10 cellular contexts compared by ENCODE assay signal in the genomic region with DNA sequence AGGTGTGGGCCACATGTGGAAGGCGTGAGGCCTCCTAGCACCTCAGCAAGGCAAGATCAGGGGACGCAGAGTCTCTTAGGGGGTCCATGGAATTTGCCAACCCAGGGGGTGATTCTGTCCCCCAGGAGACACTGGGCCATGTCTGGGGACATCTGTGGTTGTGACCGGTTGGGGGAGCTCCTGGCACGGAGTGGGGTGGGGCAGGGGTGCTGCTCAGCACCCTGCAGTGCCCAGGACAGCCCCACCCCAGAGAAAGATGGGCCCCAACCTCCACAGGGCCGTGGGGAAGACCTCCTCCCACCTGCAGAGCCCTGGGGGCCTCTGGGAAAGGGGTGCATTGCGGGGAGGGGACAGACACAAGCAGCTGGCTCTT. TPM values are rescaled to one million over a fixed set of nuclear protein-coding genes. Genes with fewer than 3 reads are reported as not detected.
DNase-seq lines count a peak whose midpoint lies in the region; ATAC-seq, FAIRE-seq and TF ChIP-seq lines count a peak whose summit lies in the region.
"Had no signal": no experiment of that assay in that cellular context is flagged by ENCODE, and none has a peak within 500 bp of the region (broad histone marks: within the 10 kb centered on the region; RNA-seq: fewer than 3 reads in every experiment).

No MANE protein-coding gene starts in this region.

- no peak overlapping the region for H3K9ac ChIP-seq in HepG2 (ENCODE audit: insufficient read depth, low read depth, low read length)

- H3K4me2 ChIP-seq in HepG2 (ENCODE audit: low read depth, low read length): no peak overlapping the region

- H3K9me3 Mint-ChIP-seq in activated T-helper 1 cell treated with anti-CD3 and anti-CD28 coated beads, Interleukin-12 subunit alpha, Interleukin-12 subunit beta, Interleukin-2, Interleukin-4 antibody, amounts not matched to agents 30 ng/mL and 10 ng/mL and 1 ng/mL, durations not matched to agents 14 hours and 24 hours and 36 hours: no peaks in the 10 kb centered on the region

- WGBS in HepG2 (ENCODE audit: low lambda C conversion rate): 100% methylated on average over 2 of the region's 6 CpGs

- no peak for DNase-seq in activated T-helper 1 cell treated with anti-CD3 and anti-CD28 coated beads, Interleukin-12 subunit alpha, Interleukin-12 subunit beta, Interleukin-2, Interleukin-4 antibody, amounts not matched to agents 30 ng/mL and 10 ng/mL and 1 ng/mL, durations not matched to agents 14 hours and 24 hours and 36 hours (ENCODE audit: low spot score)
- DNase-seq in HepG2 (ENCODE audit: low spot score) (no peak), DMS 273 (lab: John Stamatoyannopoulos, UW; ENCODE audit: unreplicated experiment) (no peak), NCI-H226 (no peak), middle frontal gyrus (ENCODE audit: extremely low spot score, low spot score) (no peak)
- DNase-seq: activated T-cell treated with anti-CD3 and anti-CD28 coated beads for 4 hours, cerebellar nuclear complex, NCI-H2171 treated with DMSO at 0.1 percent for 48 hours had no signal

- peak; percentile 13 for TF ChIP-seq POLR2A in GM19193 (IDR thresholded peaks at IDR 0.05; ENCODE audit: extremely low read depth, insufficient read depth, insufficient read length)
- no peak; a peak in 1 of 4 replicates for TF ChIP-seq POLR2A in HepG2 (IDR thresholded peaks at IDR 0.05; ENCODE audit: insufficient read depth in 1 of 2, low read depth in 2 of 2, low read length in 2 of 2)

- peaks cover 47% of the 10 kb centered on the region for H4K20me1 ChIP-seq in HepG2 (ENCODE audit: insufficient read depth, low read length)

- TF ChIP-seq RAD21 in HepG2 (CRISPR knock-in tag; IDR thresholded peaks at IDR 0.05): no peak

- no peaks in the 10 kb centered on the region for H3K36me3 Mint-ChIP-seq in activated T-helper 1 cell treated with anti-CD3 and anti-CD28 coated beads, Interleukin-12 subunit alpha, Interleukin-12 subunit beta, Interleukin-2, Interleukin-4 antibody, amounts not matched to agents 30 ng/mL and 10 ng/mL and 1 ng/mL, durations not matched to agents 14 hours and 24 hours and 36 hours (ENCODE audit: low read depth)

- peak overlapping the region; percentile 34 for H3K27ac Mint-ChIP-seq in activated T-helper 1 cell treated with anti-CD3 and anti-CD28 coated beads, Interleukin-12 subunit alpha, Interleukin-12 subunit beta, Interleukin-2, Interleukin-4 antibody, amounts not matched to agents 30 ng/mL and 10 ng/mL and 1 ng/mL, durations not matched to agents 14 hours and 24 hours and 36 hours

- H3K27ac ChIP-seq in HepG2 (ENCODE audit: extremely low read length, insufficient read depth, low read length) (no peak overlapping the region), temporal lobe (ENCODE audit: low read depth, low read length) (peak overlapping the region; percentile 88)

- POLR2A ChIA-PET in HepG2 (lab: Yijun Ruan, JAX): interaction anchor here (1.0 to 1.8 kb wide), 3 partner anchors 10 to 15 kb away, joined by 4 to 9 read pairs (median 7); no protein-coding TSS in a partner anchor

- no peak for ATAC-seq in HepG2

- no peak for TF ChIP-seq CTCF in HepG2 (CRISPR knock-in tag; IDR thresholded peaks at IDR 0.05)

- peaks cover 34% of the 10 kb centered on the region for H3K79me2 ChIP-seq in HepG2 (ENCODE audit: insufficient read depth, low read length)

- in situ Hi-C loops in HepG2 (cut with HindIII; ENCODE audit: extremely low pct_ligation_motif_present, low pct_unique_long_range_greater_than_20kb): no loop called here

- peaks cover 41% of the 10 kb centered on the region for H3K4me1 ChIP-seq in HepG2 (ENCODE audit: insufficient read depth, low read length)

- CTCF ChIA-PET in HepG2 (lab: Yijun Ruan, JAX; ENCODE audit: low intra/inter-chr PET ratio, low total read pairs): no interaction called here

- no peaks in the 10 kb centered on the region for H3K27me3 ChIP-seq in HepG2 (ENCODE audit: control insufficient read depth in 1 of 2, insufficient read depth in 2 of 2, low read length in 2 of 2)

- peaks cover 11 to 32% of the 10 kb centered on the region in 2 experiments for H3K36me3 ChIP-seq in HepG2 (replicated peaks in 1 of 2; ENCODE audit: control insufficient read depth in 1 of 2, insufficient read depth in 2 of 2, low read length in 2 of 2)

- TF ChIP-seq EP300 in HepG2 (IDR thresholded peaks at IDR 0.05; ENCODE audit: low read depth in 2 of 2, low read length in 2 of 2) (no peak), HepG2 (CRISPR knock-in tag; IDR thresholded peaks at IDR 0.05; ENCODE audit: borderline replicate concordance) (no peak)

- intact Hi-C loops in activated T-helper 1 cell treated with anti-CD3 and anti-CD28 coated beads, Interleukin-12 subunit alpha, Interleukin-12 subunit beta, Interleukin-2, Interleukin-4 antibody, amounts not matched to agents 30 ng/mL and 10 ng/mL and 1 ng/mL, durations not matched to agents 14 hours and 24 hours and 36 hours (cut with micrococcal nuclease): no loop called here
- intact Hi-C loops in HepG2 (cut with micrococcal nuclease; ENCODE audit: unreplicated experiment): no loop called here

- H3K9me3 ChIP-seq in HepG2 (ENCODE audit: low read length): no peaks in the 10 kb centered on the region

- H3K4me1 Mint-ChIP-seq in activated T-helper 1 cell treated with anti-CD3 and anti-CD28 coated beads, Interleukin-12 subunit alpha, Interleukin-12 subunit beta, Interleukin-2, Interleukin-4 antibody, amounts not matched to agents 30 ng/mL and 10 ng/mL and 1 ng/mL, durations not matched to agents 14 hours and 24 hours and 36 hours (ENCODE audit: low read depth): peaks cover 15% of the 10 kb centered on the region

- no TSS peak for BruUV-seq in HepG2 (replicated peaks; lab: Mats Ljungman, UMichigan)

- no peak overlapping the region for H3K4me3 ChIP-seq in HepG2 (replicated peaks in 1 of 3; ENCODE audit: insufficient read depth in 1 of 3, low read depth in 2 of 3, low read length in 3 of 3)

- no peak overlapping the region for H2AFZ ChIP-seq in HepG2 (ENCODE audit: low read length)

- H3K27me3 Mint-ChIP-seq in activated T-helper 1 cell treated with anti-CD3 and anti-CD28 coated beads, Interleukin-12 subunit alpha, Interleukin-12 subunit beta, Interleukin-2, Interleukin-4 antibody, amounts not matched to agents 30 ng/mL and 10 ng/mL and 1 ng/mL, durations not matched to agents 14 hours and 24 hours and 36 hours (ENCODE audit: insufficient read depth): no peaks in the 10 kb centered on the region

- H3K4me3 Mint-ChIP-seq in activated T-helper 1 cell treated with anti-CD3 and anti-CD28 coated beads, Interleukin-12 subunit alpha, Interleukin-12 subunit beta, Interleukin-2, Interleukin-4 antibody, amounts not matched to agents 30 ng/mL and 10 ng/mL and 1 ng/mL, durations not matched to agents 14 hours and 24 hours and 36 hours: no peak overlapping the region

- FAIRE-seq in HepG2 (lab: Jason Lieb, UNC): no peak

RNA-seq across cellular contexts. Expression of gene MKNK2, which starts 4.0 kb away (rescaled TPM):
- 150 and 166 TPM in 2 replicates for total RNA-seq in activated T-helper 1 cell treated with anti-CD3 and anti-CD28 coated beads, Interleukin-12 subunit alpha, Interleukin-12 subunit beta, Interleukin-2, Interleukin-4 antibody, amounts not matched to agents 30 ng/mL and 10 ng/mL and 1 ng/mL, durations not matched to agents 14 hours and 24 hours and 36 hours
- total RNA-seq in HepG2 (2016; rRNA removed; fragmentation: Illumina TruSeq; extraction: Trizol) (35.5 and 44.9 TPM in 2 replicates), temporal lobe (13.0 TPM)
- 52.3 and 57.0 TPM in 2 replicates for total RNA-seq in HepG2 (2016; cell fraction: cytosol; rRNA removed; fragmentation: Illumina TruSeq; extraction: Trizol; ENCODE audit: low read depth)
- 30.7 and 45.2 TPM in 2 replicates for total RNA-seq in HepG2 (2016; cell fraction: insoluble cytoplasmic fraction; rRNA removed; fragmentation: Illumina TruSeq; extraction: Trizol)
- total RNA-seq in HepG2 (2016; cell fraction: membrane; rRNA removed; fragmentation: Illumina TruSeq; extraction: Trizol): 90.7 and 98.8 TPM in 2 replicates
- total RNA-seq in HepG2 (2016; cell fraction: nucleus; rRNA removed; fragmentation: Illumina TruSeq; extraction: Trizol): 29.7 and 31.4 TPM in 2 replicates
- polyA plus RNA-seq in HepG2 (2011; rRNA removed): 112 and 129 TPM in 2 replicates
- polyA plus RNA-seq in HepG2 (2011; cell fraction: cytosol; rRNA removed): 75.6 and 125 TPM in 2 replicates
- polyA plus RNA-seq in HepG2 (2011; cell fraction: nucleus; rRNA removed): 253 and 307 TPM in 2 replicates
- 68.1 and 73.6 TPM in 2 replicates for polyA plus RNA-seq in HepG2 (2012)
- 65.6 and 66.5 TPM in 2 replicates for polyA plus RNA-seq in HepG2 (2016; cell fraction: cytosol; fragmentation: Illumina TruSeq; extraction: Trizol; ENCODE audit: low read depth)
- 34.0 and 45.2 TPM in 2 replicates for polyA plus RNA-seq in HepG2 (2016; cell fraction: insoluble cytoplasmic fraction; fragmentation: Illumina TruSeq; extraction: Trizol; ENCODE audit: low read depth)
- 77.4 and 85.7 TPM in 2 replicates for polyA plus RNA-seq in HepG2 (2016; cell fraction: membrane; fragmentation: Illumina TruSeq; extraction: Trizol; ENCODE audit: low read depth)
- polyA plus RNA-seq in HepG2 (2016; cell fraction: nucleus; fragmentation: Illumina TruSeq; extraction: Trizol; ENCODE audit: insufficient read depth, low read depth): 73.2 and 74.3 TPM in 2 replicates
- 79.7 and 204 TPM in 2 replicates for polyA minus RNA-seq in HepG2 (2011; rRNA and poly(A)+ RNA removed; ENCODE audit: low replicate concordance)
- 99.9 and 101 TPM in 2 replicates for polyA minus RNA-seq in HepG2 (2011; cell fraction: cytosol; rRNA and poly(A)+ RNA removed)
- polyA minus RNA-seq in HepG2 (2011; cell fraction: nucleus; rRNA and poly(A)+ RNA removed): 40.2 and 51.7 TPM in 2 replicates

RNA-seq across cellular contexts. Expression of gene BTBD2, which starts 31.5 kb away (rescaled TPM):
- total RNA-seq in activated T-helper 1 cell treated with anti-CD3 and anti-CD28 coated beads, Interleukin-12 subunit alpha, Interleukin-12 subunit beta, Interleukin-2, Interleukin-4 antibody, amounts not matched to agents 30 ng/mL and 10 ng/mL and 1 ng/mL, durations not matched to agents 14 hours and 24 hours and 36 hours: 27.5 and 27.7 TPM in 2 replicates
- 28.1 and 30.9 TPM in 2 replicates for total RNA-seq in HepG2 (2016; rRNA removed; fragmentation: Illumina TruSeq; extraction: Trizol)
- total RNA-seq in HepG2 (2016; cell fraction: cytosol; rRNA removed; fragmentation: Illumina TruSeq; extraction: Trizol; ENCODE audit: low read depth): 33.3 and 38.0 TPM in 2 replicates
- 26.7 and 27.1 TPM in 2 replicates for total RNA-seq in HepG2 (2016; cell fraction: insoluble cytoplasmic fraction; rRNA removed; fragmentation: Illumina TruSeq; extraction: Trizol)
- 73.7 and 74.9 TPM in 2 replicates for total RNA-seq in HepG2 (2016; cell fraction: membrane; rRNA removed; fragmentation: Illumina TruSeq; extraction: Trizol)
- total RNA-seq in HepG2 (2016; cell fraction: nucleus; rRNA removed; fragmentation: Illumina TruSeq; extraction: Trizol): 18.7 and 18.8 TPM in 2 replicates
- 45.3 and 45.6 TPM in 2 replicates for polyA plus RNA-seq in HepG2 (2011; rRNA removed)
- polyA plus RNA-seq in HepG2 (2011; cell fraction: cytosol; rRNA removed): 23.9 and 43.2 TPM in 2 replicates
- 43.1 and 48.6 TPM in 2 replicates for polyA plus RNA-seq in HepG2 (2011; cell fraction: nucleus; rRNA removed)
- polyA plus RNA-seq in HepG2 (2012): 46.5 and 49.0 TPM in 2 replicates
- polyA plus RNA-seq in HepG2 (2016; cell fraction: cytosol; fragmentation: Illumina TruSeq; extraction: Trizol; ENCODE audit: low read depth): 74.0 and 79.4 TPM in 2 replicates
- polyA plus RNA-seq in HepG2 (2016; cell fraction: insoluble cytoplasmic fraction; fragmentation: Illumina TruSeq; extraction: Trizol; ENCODE audit: low read depth): 39.4 and 51.6 TPM in 2 replicates
- polyA plus RNA-seq in HepG2 (2016; cell fraction: membrane; fragmentation: Illumina TruSeq; extraction: Trizol; ENCODE audit: low read depth): 106 and 123 TPM in 2 replicates
- 43.6 and 45.5 TPM in 2 replicates for polyA plus RNA-seq in HepG2 (2016; cell fraction: nucleus; fragmentation: Illumina TruSeq; extraction: Trizol; ENCODE audit: insufficient read depth, low read depth)
- 32.8 and 55.6 TPM in 2 replicates for polyA minus RNA-seq in HepG2 (2011; rRNA and poly(A)+ RNA removed; ENCODE audit: low replicate concordance)
- polyA minus RNA-seq in HepG2 (2011; cell fraction: cytosol; rRNA and poly(A)+ RNA removed): 39.1 and 43.2 TPM in 2 replicates
- polyA minus RNA-seq in HepG2 (2011; cell fraction: nucleus; rRNA and poly(A)+ RNA removed): 10.3 and 12.1 TPM in 2 replicates
- total RNA-seq in temporal lobe: 56.5 TPM

RNA-seq across cellular contexts. Expression of gene MOB3A, which starts 49.1 kb away (rescaled TPM):
- total RNA-seq in activated T-helper 1 cell treated with anti-CD3 and anti-CD28 coated beads, Interleukin-12 subunit alpha, Interleukin-12 subunit beta, Interleukin-2, Interleukin-4 antibody, amounts not matched to agents 30 ng/mL and 10 ng/mL and 1 ng/mL, durations not matched to agents 14 hours and 24 hours and 36 hours: 161 and 167 TPM in 2 replicates
- total RNA-seq in HepG2 (2016; rRNA removed; fragmentation: Illumina TruSeq; extraction: Trizol) (3.5 and 4.3 TPM in 2 replicates), temporal lobe (13.0 TPM)
- total RNA-seq in HepG2 (2016; cell fraction: cytosol; rRNA removed; fragmentation: Illumina TruSeq; extraction: Trizol; ENCODE audit: low read depth): 2.2 and 2.7 TPM in 2 replicates
- total RNA-seq in HepG2 (2016; cell fraction: insoluble cytoplasmic fraction; rRNA removed; fragmentation: Illumina TruSeq; extraction: Trizol): 3.5 and 4.0 TPM in 2 replicates
- total RNA-seq in HepG2 (2016; cell fraction: membrane; rRNA removed; fragmentation: Illumina TruSeq; extraction: Trizol): 2.7 and 3.2 TPM in 2 replicates
- 2.4 and 2.5 TPM in 2 replicates for total RNA-seq in HepG2 (2016; cell fraction: nucleus; rRNA removed; fragmentation: Illumina TruSeq; extraction: Trizol)
- polyA plus RNA-seq in HepG2 (2011; rRNA removed): 17.8 and 20.3 TPM in 2 replicates
- polyA plus RNA-seq in HepG2 (2011; cell fraction: cytosol; rRNA removed): 13.9 and 16.9 TPM in 2 replicates
- 10.8 and 12.6 TPM in 2 replicates for polyA plus RNA-seq in HepG2 (2011; cell fraction: nucleus; rRNA removed)
- polyA plus RNA-seq in HepG2 (2012): 6.2 and 6.8 TPM in 2 replicates
- polyA plus RNA-seq in HepG2 (2016; cell fraction: cytosol; fragmentation: Illumina TruSeq; extraction: Trizol; ENCODE audit: low read depth): 0.97 and 1.0 TPM in 2 replicates
- polyA plus RNA-seq in HepG2 (2016; cell fraction: insoluble cytoplasmic fraction; fragmentation: Illumina TruSeq; extraction: Trizol; ENCODE audit: low read depth): 6.2 and 7.9 TPM in 2 replicates
- 2.8 TPM in 2 replicates for polyA plus RNA-seq in HepG2 (2016; cell fraction: membrane; fragmentation: Illumina TruSeq; extraction: Trizol; ENCODE audit: low read depth)
- 6.6 and 6.8 TPM in 2 replicates for polyA plus RNA-seq in HepG2 (2016; cell fraction: nucleus; fragmentation: Illumina TruSeq; extraction: Trizol; ENCODE audit: insufficient read depth, low read depth)
- polyA minus RNA-seq in HepG2 (2011; rRNA and poly(A)+ RNA removed; ENCODE audit: low replicate concordance): 23.6 and 71.5 TPM in 2 replicates
- polyA minus RNA-seq in HepG2 (2011; cell fraction: cytosol; rRNA and poly(A)+ RNA removed): 19.3 and 25.0 TPM in 2 replicates
- 5.3 and 6.0 TPM in 2 replicates for polyA minus RNA-seq in HepG2 (2011; cell fraction: nucleus; rRNA and poly(A)+ RNA removed)

RNA-seq across cellular contexts. Expression of gene IZUMO4, which starts 49.7 kb away (rescaled TPM):
- 6.7 and 7.1 TPM in 2 replicates for total RNA-seq in activated T-helper 1 cell treated with anti-CD3 and anti-CD28 coated beads, Interleukin-12 subunit alpha, Interleukin-12 subunit beta, Interleukin-2, Interleukin-4 antibody, amounts not matched to agents 30 ng/mL and 10 ng/mL and 1 ng/mL, durations not matched to agents 14 hours and 24 hours and 36 hours
- total RNA-seq in HepG2 (2016; rRNA removed; fragmentation: Illumina TruSeq; extraction: Trizol) (0.24 and 0.77 TPM in 2 replicates), temporal lobe (3.0 TPM)
- 0.79 and 0.91 TPM in 2 replicates for total RNA-seq in HepG2 (2016; cell fraction: cytosol; rRNA removed; fragmentation: Illumina TruSeq; extraction: Trizol; ENCODE audit: low read depth)
- total RNA-seq in HepG2 (2016; cell fraction: insoluble cytoplasmic fraction; rRNA removed; fragmentation: Illumina TruSeq; extraction: Trizol): 0.34 and 1.5 TPM in 2 replicates
- total RNA-seq in HepG2 (2016; cell fraction: membrane; rRNA removed; fragmentation: Illumina TruSeq; extraction: Trizol): 0.83 and 1.5 TPM in 2 replicates
- total RNA-seq in HepG2 (2016; cell fraction: nucleus; rRNA removed; fragmentation: Illumina TruSeq; extraction: Trizol): 1.1 and 2.5 TPM in 2 replicates
- 3.9 and 4.1 TPM in 2 replicates for polyA plus RNA-seq in HepG2 (2011; rRNA removed)
- polyA plus RNA-seq in HepG2 (2011; cell fraction: cytosol; rRNA removed): 0.55 and 0.75 TPM in 2 replicates
- 66.6 and 91.0 TPM in 2 replicates for polyA plus RNA-seq in HepG2 (2011; cell fraction: nucleus; rRNA removed)
- polyA plus RNA-seq in HepG2 (2012): 1.7 and 4.4 TPM in 2 replicates
- 0.57 and 1.2 TPM in 2 replicates for polyA plus RNA-seq in HepG2 (2016; cell fraction: cytosol; fragmentation: Illumina TruSeq; extraction: Trizol; ENCODE audit: low read depth)
- 0.45 and 0.53 TPM in 2 replicates for polyA plus RNA-seq in HepG2 (2016; cell fraction: insoluble cytoplasmic fraction; fragmentation: Illumina TruSeq; extraction: Trizol; ENCODE audit: low read depth)
- polyA plus RNA-seq in HepG2 (2016; cell fraction: membrane; fragmentation: Illumina TruSeq; extraction: Trizol; ENCODE audit: low read depth): 0.94 TPM in 2 replicates
- polyA plus RNA-seq in HepG2 (2016; cell fraction: nucleus; fragmentation: Illumina TruSeq; extraction: Trizol; ENCODE audit: insufficient read depth, low read depth): 4.3 and 6.3 TPM in 2 replicates
- 0.54 and 2.7 TPM in 2 replicates for polyA minus RNA-seq in HepG2 (2011; rRNA and poly(A)+ RNA removed; ENCODE audit: low replicate concordance)
- polyA minus RNA-seq in HepG2 (2011; cell fraction: cytosol; rRNA and poly(A)+ RNA removed): not detected in 2 replicates
- 1.9 and 4.2 TPM in 2 replicates for polyA minus RNA-seq in HepG2 (2011; cell fraction: nucleus; rRNA and poly(A)+ RNA removed)

Comparison
In these comparisons a context has a peak if more than half of its experiments do, and no peak if none do; other contexts are left out.
1. RNA of gene MOB3A, which starts 49.1 kb away (total RNA-seq): 161 to 167 TPM in activated T-helper 1 cell treated with anti-CD3 and anti-CD28 coated beads, Interleukin-12 subunit alpha, Interleukin-12 subunit beta, Interleukin-2, Interleukin-4 antibody, amounts not matched to agents 30 ng/mL and 10 ng/mL and 1 ng/mL, durations not matched to agents 14 hours and 24 hours and 36 hours; 13.0 TPM in temporal lobe (single experiment) and 2.2 to 4.3 TPM in HepG2; every median in the first group is over 10 times any median in the second.